1 cellular context compared by ENCODE assay signal in genomic region chr17:17839792-17840707, GRCh38.
TF ChIP-seq lines count a peak whose summit lies in the region.

No MANE protein-coding gene starts in this region.

TF ChIP-seq in HEK293, 187 proteins besides CTCF, POLR2A, EP300 and RAD21 (continued from another document and continues in another):
- no peak for TF ChIP-seq ZNF148 (tag by site-specific recombination; IDR thresholded peaks at IDR 0.05; ENCODE audit: borderline replicate concordance)
- TF ChIP-seq, protein P1, sequence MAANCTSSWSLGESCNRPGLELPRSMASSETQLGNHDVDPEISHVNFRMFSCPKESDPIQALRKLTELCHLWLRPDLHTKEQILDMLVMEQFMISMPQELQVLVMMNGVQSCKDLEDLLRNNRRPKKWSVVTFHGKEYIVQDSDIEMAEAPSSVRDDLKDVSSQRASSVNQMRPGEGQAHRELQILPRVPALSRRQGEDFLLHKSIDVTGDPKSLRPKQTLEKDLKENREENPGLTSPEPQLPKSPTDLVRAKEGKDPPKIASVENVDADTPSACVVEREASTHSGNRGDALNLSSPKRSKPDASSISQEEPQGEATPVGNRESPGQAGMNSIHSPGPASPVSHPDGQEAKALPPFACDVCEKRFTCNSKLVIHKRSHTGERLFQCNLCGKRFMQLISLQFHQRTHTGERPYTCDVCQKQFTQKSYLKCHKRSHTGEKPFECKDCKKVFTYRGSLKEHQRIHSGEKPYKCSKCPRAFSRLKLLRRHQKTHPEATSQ (tag by site-specific recombination; IDR thresholded peaks at IDR 0.05), result peak; percentile 80
- no peak for TF ChIP-seq ZNF701 (tag by site-specific recombination; IDR thresholded peaks at IDR 0.05)
- 0 out of 2 replicates have a peak, but pooled peaks have one; percentile 37 for TF ChIP-seq ZNF768 (tag by site-specific recombination; IDR thresholded peaks at IDR 0.05)
- TF ChIP-seq GFI1B (tag by site-specific recombination; IDR thresholded peaks at IDR 0.05), result no peak
- no peak for TF ChIP-seq ZNF654 (tag by site-specific recombination; IDR thresholded peaks at IDR 0.05; ENCODE audit: low read depth)
- no peak for TF ChIP-seq SCRT1 (tag by site-specific recombination; IDR thresholded peaks at IDR 0.05; ENCODE audit: borderline replicate concordance)
- TF ChIP-seq ZFP69B (tag by site-specific recombination; IDR thresholded peaks at IDR 0.05), result peak; percentile 59; the same call in 1 of the 2 replicates
- peak; percentile 74; the same call in 1 of the 2 replicates for TF ChIP-seq ZNF324 (tag by site-specific recombination; IDR thresholded peaks at IDR 0.05)
- TF ChIP-seq ZBTB6 (tag by site-specific recombination; IDR thresholded peaks at IDR 0.05), result no peak
- TF ChIP-seq, protein P2, sequence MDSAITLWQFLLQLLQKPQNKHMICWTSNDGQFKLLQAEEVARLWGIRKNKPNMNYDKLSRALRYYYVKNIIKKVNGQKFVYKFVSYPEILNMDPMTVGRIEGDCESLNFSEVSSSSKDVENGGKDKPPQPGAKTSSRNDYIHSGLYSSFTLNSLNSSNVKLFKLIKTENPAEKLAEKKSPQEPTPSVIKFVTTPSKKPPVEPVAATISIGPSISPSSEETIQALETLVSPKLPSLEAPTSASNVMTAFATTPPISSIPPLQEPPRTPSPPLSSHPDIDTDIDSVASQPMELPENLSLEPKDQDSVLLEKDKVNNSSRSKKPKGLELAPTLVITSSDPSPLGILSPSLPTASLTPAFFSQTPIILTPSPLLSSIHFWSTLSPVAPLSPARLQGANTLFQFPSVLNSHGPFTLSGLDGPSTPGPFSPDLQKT (IDR thresholded peaks at IDR 0.05; ENCODE audit: borderline replicate concordance, low read depth, low read length), result no peak
- peak; percentile 69 for TF ChIP-seq PRDM10 (tag by site-specific recombination; IDR thresholded peaks at IDR 0.05)
- no peak for TF ChIP-seq ZNF157 (tag by site-specific recombination; IDR thresholded peaks at IDR 0.05)
- TF ChIP-seq ZNF24 (tag by site-specific recombination; IDR thresholded peaks at IDR 0.05), result peak; percentile 81; the same call in 1 of the 2 replicates
- TF ChIP-seq OVOL3 (tag by site-specific recombination; IDR thresholded peaks at IDR 0.05), result no peak
- TF ChIP-seq, protein P3, sequence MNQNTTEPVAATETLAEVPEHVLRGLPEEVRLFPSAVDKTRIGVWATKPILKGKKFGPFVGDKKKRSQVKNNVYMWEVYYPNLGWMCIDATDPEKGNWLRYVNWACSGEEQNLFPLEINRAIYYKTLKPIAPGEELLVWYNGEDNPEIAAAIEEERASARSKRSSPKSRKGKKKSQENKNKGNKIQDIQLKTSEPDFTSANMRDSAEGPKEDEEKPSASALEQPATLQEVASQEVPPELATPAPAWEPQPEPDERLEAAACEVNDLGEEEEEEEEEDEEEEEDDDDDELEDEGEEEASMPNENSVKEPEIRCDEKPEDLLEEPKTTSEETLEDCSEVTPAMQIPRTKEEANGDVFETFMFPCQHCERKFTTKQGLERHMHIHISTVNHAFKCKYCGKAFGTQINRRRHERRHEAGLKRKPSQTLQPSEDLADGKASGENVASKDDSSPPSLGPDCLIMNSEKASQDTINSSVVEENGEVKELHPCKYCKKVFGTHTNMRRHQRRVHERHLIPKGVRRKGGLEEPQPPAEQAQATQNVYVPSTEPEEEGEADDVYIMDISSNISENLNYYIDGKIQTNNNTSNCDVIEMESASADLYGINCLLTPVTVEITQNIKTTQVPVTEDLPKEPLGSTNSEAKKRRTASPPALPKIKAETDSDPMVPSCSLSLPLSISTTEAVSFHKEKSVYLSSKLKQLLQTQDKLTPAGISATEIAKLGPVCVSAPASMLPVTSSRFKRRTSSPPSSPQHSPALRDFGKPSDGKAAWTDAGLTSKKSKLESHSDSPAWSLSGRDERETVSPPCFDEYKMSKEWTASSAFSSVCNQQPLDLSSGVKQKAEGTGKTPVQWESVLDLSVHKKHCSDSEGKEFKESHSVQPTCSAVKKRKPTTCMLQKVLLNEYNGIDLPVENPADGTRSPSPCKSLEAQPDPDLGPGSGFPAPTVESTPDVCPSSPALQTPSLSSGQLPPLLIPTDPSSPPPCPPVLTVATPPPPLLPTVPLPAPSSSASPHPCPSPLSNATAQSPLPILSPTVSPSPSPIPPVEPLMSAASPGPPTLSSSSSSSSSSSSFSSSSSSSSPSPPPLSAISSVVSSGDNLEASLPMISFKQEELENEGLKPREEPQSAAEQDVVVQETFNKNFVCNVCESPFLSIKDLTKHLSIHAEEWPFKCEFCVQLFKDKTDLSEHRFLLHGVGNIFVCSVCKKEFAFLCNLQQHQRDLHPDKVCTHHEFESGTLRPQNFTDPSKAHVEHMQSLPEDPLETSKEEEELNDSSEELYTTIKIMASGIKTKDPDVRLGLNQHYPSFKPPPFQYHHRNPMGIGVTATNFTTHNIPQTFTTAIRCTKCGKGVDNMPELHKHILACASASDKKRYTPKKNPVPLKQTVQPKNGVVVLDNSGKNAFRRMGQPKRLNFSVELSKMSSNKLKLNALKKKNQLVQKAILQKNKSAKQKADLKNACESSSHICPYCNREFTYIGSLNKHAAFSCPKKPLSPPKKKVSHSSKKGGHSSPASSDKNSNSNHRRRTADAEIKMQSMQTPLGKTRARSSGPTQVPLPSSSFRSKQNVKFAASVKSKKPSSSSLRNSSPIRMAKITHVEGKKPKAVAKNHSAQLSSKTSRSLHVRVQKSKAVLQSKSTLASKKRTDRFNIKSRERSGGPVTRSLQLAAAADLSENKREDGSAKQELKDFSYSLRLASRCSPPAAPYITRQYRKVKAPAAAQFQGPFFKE (tag by site-specific recombination; IDR thresholded peaks at IDR 0.05; ENCODE audit: borderline replicate concordance), result no peak
- no peak for TF ChIP-seq ZNF624 (tag by site-specific recombination; IDR thresholded peaks at IDR 0.05)
- TF ChIP-seq KLF16 (tag by site-specific recombination; IDR thresholded peaks at IDR 0.05), result no peak
- no peak for TF ChIP-seq ZNF621 (tag by site-specific recombination; IDR thresholded peaks at IDR 0.05)
- TF ChIP-seq ZNF473 (tag by site-specific recombination; IDR thresholded peaks at IDR 0.05), result no peak
- TF ChIP-seq ZNF513 (tag by site-specific recombination; IDR thresholded peaks at IDR 0.05), result 0 out of 2 replicates have a peak, but pooled peaks have one; percentile 22
- peak; percentile 51 for TF ChIP-seq BCL11A (tag by site-specific recombination; IDR thresholded peaks at IDR 0.05; ENCODE audit: low read depth)
- no peak for TF ChIP-seq ZNF416 (tag by site-specific recombination; IDR thresholded peaks at IDR 0.05)
- TF ChIP-seq SP3 (tag by site-specific recombination; IDR thresholded peaks at IDR 0.05), result peak; percentile 55
- TF ChIP-seq, protein P4, sequence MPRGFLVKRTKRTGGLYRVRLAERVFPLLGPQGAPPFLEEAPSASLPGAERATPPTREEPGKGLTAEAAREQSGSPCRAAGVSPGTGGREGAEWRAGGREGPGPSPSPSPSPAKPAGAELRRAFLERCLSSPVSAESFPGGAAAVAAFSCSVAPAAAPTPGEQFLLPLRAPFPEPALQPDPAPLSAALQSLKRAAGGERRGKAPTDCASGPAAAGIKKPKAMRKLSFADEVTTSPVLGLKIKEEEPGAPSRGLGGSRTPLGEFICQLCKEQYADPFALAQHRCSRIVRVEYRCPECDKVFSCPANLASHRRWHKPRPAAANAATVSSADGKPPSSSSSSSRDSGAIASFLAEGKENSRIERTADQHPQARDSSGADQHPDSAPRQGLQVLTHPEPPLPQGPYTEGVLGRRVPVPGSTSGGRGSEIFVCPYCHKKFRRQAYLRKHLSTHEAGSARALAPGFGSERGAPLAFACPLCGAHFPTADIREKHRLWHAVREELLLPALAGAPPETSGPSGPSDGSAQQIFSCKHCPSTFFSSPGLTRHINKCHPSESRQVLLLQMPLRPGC (tag by site-specific recombination; IDR thresholded peaks at IDR 0.05), result peak; percentile 32; the same call in 1 of the 2 replicates
- peak; percentile 73 for TF ChIP-seq WT1 (tag by site-specific recombination; IDR thresholded peaks at IDR 0.05)
- TF ChIP-seq ZNF274 (IDR thresholded peaks at IDR 0.05; ENCODE audit: low read length), result no peak
- TF ChIP-seq ZNF274 (tag by site-specific recombination; IDR thresholded peaks at IDR 0.05; ENCODE audit: borderline replicate concordance), result no peak
- no peak for TF ChIP-seq ZNF837 (tag by site-specific recombination; IDR thresholded peaks at IDR 0.05)
- TF ChIP-seq ZNF280D (tag by site-specific recombination; IDR thresholded peaks at IDR 0.05), result 0 out of 2 replicates have a peak, but pooled peaks have one; percentile 48
- no peak for TF ChIP-seq ZNF133 (tag by site-specific recombination; IDR thresholded peaks at IDR 0.05)
- no peak for TF ChIP-seq ZNF843 (tag by site-specific recombination; IDR thresholded peaks at IDR 0.05)
